1 cellular context compared by ENCODE assay signal in genomic region chr17:8383143-8383974, GRCh38.
A peak's percentile ranks its signal among the peaks of the same experiment; 100 is the strongest.
TF ChIP-seq lines count a peak whose summit lies in the region.

Gene RPL26 (minus strand): TSS chr17:8383193. CDS start chr17:8382310, 883 bp downstream.

TF ChIP-seq in HepG2, 621 proteins besides CTCF, POLR2A, EP300 and RAD21 (continued from another document and continues in another):
- TF ChIP-seq SMARCC2 (IDR thresholded peaks at IDR 0.05) (no peak), TARDBP (CRISPR knock-in tag; IDR thresholded peaks at IDR 0.05) (peak; percentile 71), CREB3 (CRISPR knock-in tag; IDR thresholded peaks at IDR 0.05) (no peak; the same call in 1 of the 2 replicates), RFX5 (IDR thresholded peaks at IDR 0.05; ENCODE audit: low read depth, low read length) (no peak), NFIC (IDR thresholded peaks at IDR 0.05; ENCODE audit: low read length) (no peak), ZNF781 (CRISPR knock-in tag; IDR thresholded peaks at IDR 0.05; ENCODE audit: borderline replicate concordance, not compliant biosample characterization) (peak; percentile 9), ZNF704 (CRISPR knock-in tag; IDR thresholded peaks at IDR 0.05; ENCODE audit: borderline replicate concordance) (no peak), CHD4 (IDR thresholded peaks at IDR 0.05; ENCODE audit: borderline replicate concordance, low read length) (no peak), ZBTB25 (CRISPR knock-in tag; IDR thresholded peaks at IDR 0.05) (0 out of 2 replicates have a peak, but pooled peaks have one; percentile 32), ZNF775 (CRISPR knock-in tag; IDR thresholded peaks at IDR 0.05; ENCODE audit: borderline replicate concordance) (no peak), AHDC1 (CRISPR knock-in tag; IDR thresholded peaks at IDR 0.05; ENCODE audit: borderline replicate concordance) (no peak), MAF1 (CRISPR knock-in tag; IDR thresholded peaks at IDR 0.05; ENCODE audit: borderline replicate concordance) (no peak), CHCHD3 (CRISPR knock-in tag; IDR thresholded peaks at IDR 0.05) (0 out of 2 replicates have a peak, but pooled peaks have one; percentile 30), ZSCAN12 (CRISPR knock-in tag; IDR thresholded peaks at IDR 0.05) (0 out of 2 replicates have a peak, but pooled peaks have one; percentile 37), ZNF841 (CRISPR knock-in tag; IDR thresholded peaks at IDR 0.05; ENCODE audit: borderline replicate concordance) (no peak), ZNF260 (CRISPR knock-in tag; IDR thresholded peaks at IDR 0.05; ENCODE audit: borderline replicate concordance, low read depth) (no peak), ZNF788 (CRISPR knock-in tag; IDR thresholded peaks at IDR 0.05; ENCODE audit: borderline replicate concordance) (peak; percentile 86), ZBTB4 (CRISPR knock-in tag; IDR thresholded peaks at IDR 0.05; ENCODE audit: borderline replicate concordance) (no peak), ZKSCAN5 (CRISPR knock-in tag; IDR thresholded peaks at IDR 0.05) (no peak), HNF4A (CRISPR knock-in tag; IDR thresholded peaks at IDR 0.05) (no peak; the same call in 1 of the 2 replicates), ZNF512 (CRISPR knock-in tag; IDR thresholded peaks at IDR 0.05) (no peak), THAP7 (CRISPR knock-in tag; IDR thresholded peaks at IDR 0.05) (peak; percentile 56; the same call in 1 of the 2 replicates), DMAP1 (CRISPR knock-in tag; IDR thresholded peaks at IDR 0.05) (peak; percentile 85), RBM22 (optimal IDR thresholded peaks at IDR 0.05; ENCODE audit: low read length) (no peak), ZNF326 (CRISPR knock-in tag; IDR thresholded peaks at IDR 0.05; ENCODE audit: borderline replicate concordance) (no peak), FOXO4 (CRISPR knock-in tag; conservative IDR thresholded peaks at IDR 0.05) (0 out of 2 replicates have a peak, but pooled peaks have one; percentile 89), PRDM10 (CRISPR knock-in tag; IDR thresholded peaks at IDR 0.05; ENCODE audit: low read depth) (peak; percentile 72; the same call in 1 of the 2 replicates), EZH2 (conservative IDR thresholded peaks at IDR 0.05; ENCODE audit: low read depth, low read length) (no peak), E2F5 (CRISPR knock-in tag; conservative IDR thresholded peaks at IDR 0.05) (peak; percentile 40), NCOR1 (IDR thresholded peaks at IDR 0.05; ENCODE audit: borderline replicate concordance, low read length) (no peak; the same call in 1 of the 2 replicates), HOXA3 (CRISPR knock-in tag; IDR thresholded peaks at IDR 0.05) (peak; percentile 88), MLX (CRISPR knock-in tag; IDR thresholded peaks at IDR 0.05) (no peak; the same call in none of the 2 replicates)
